Comparison of ENCODE assay signal across 23 cellular contexts in genomic region chr2:202423139-202423538, GRCh38. TPM values are rescaled to one million over a fixed set of nuclear protein-coding genes. Genes with fewer than 3 reads are reported as not detected.
DNase-seq lines count a peak whose midpoint lies in the region; ATAC-seq and TF ChIP-seq lines count a peak whose summit lies in the region.
"Had no signal": no experiment of that assay in that cellular context is flagged by ENCODE, and none has a peak within 500 bp of the region (broad histone marks: within the 10 kb centered on the region; RNA-seq: fewer than 3 reads in every experiment).

No MANE protein-coding gene starts in this region.

- H3K9me3 ChIP-seq in HUES64 (ENCODE audit: insufficient read depth, low read depth, low read length) (no peaks in the 10 kb centered on the region), uterus (no peaks in the 10 kb centered on the region)
- H3K9me3 ChIP-seq: A549, Caco-2, SJSA1 had no signal

- intact Hi-C loops in uterus (cut with DNase I; ENCODE audit: low total_unique reads), result no loop called here

- no peak for ATAC-seq in HG03571 (IDR thresholded peaks at IDR 0.05; ENCODE audit: unreplicated experiment)
- ATAC-seq in GM18873 (IDR thresholded peaks at IDR 0.05; ENCODE audit: low FRiP score, unreplicated experiment), result no peak
- no peak for ATAC-seq in HG03135 (IDR thresholded peaks at IDR 0.05; ENCODE audit: unreplicated experiment)
- ATAC-seq: A549; CD8-positive, alpha-beta T cell; HCT116; Right ventricle myocardium inferior had no signal

- H3K27me3 ChIP-seq in HUES64 (ENCODE audit: insufficient read depth, low read length) (no peaks in the 10 kb centered on the region), uterus (no peaks in the 10 kb centered on the region)
- H3K27me3 ChIP-seq: SJSA1 had no signal

- no peak overlapping the region for H3K9ac ChIP-seq in HUES64 (ENCODE audit: low read depth, low read length)

- H3K36me3 ChIP-seq in HUES64 (ENCODE audit: insufficient read depth, low read length), result no peaks in the 10 kb centered on the region
- H3K36me3 ChIP-seq in uterus, result no peaks in the 10 kb centered on the region
- H3K36me3 ChIP-seq: SJSA1 had no signal

- DNase-seq in fibroblast of pulmonary artery (ENCODE audit: low read depth) (peak; percentile 40), midbrain (lab: John Stamatoyannopoulos, UW) (peak; percentile 43), uterus (peak; percentile 28 to 43)
- DNase-seq: AML-193; Caco-2; CD8-positive, alpha-beta T cell; GOT3; KBM-7; NCI-H1048; NCI-H1417; NCI-H1694; NCI-H2029 treated with DMSO at 0.1 percent for 48 hours; NCI-H2227 treated with DMSO at 0.1 percent for 48 hours; NCI-H526 treated with DMSO at 0.1 percent for 48 hours; PC-9 had no signal

- TF ChIP-seq POLR2A in uterus (IDR thresholded peaks at IDR 0.05), result no peak

- H3K4me1 ChIP-seq in HUES64 (ENCODE audit: insufficient read depth, low read length) (peaks cover 26% of the 10 kb centered on the region), uterus (peaks cover 0 to 6% of the 10 kb centered on the region in 2 donors)
- H3K4me1 ChIP-seq: A549, SJSA1 had no signal

- H3K4me3 ChIP-seq in HUES64 (ENCODE audit: low read length), result no peak overlapping the region
- H3K4me3 ChIP-seq in fibroblast of pulmonary artery (replicated peaks; ENCODE audit: low read depth, low read length), result no peak overlapping the region
- no peak overlapping the region for H3K4me3 ChIP-seq in uterus
- H3K4me3 ChIP-seq: A549, PC-9, SJSA1 had no signal

- 0 out of 2 replicates have a peak overlapping the region, but pooled peaks have one; percentile 25 for H3K27ac ChIP-seq in HUES64 (ENCODE audit: low read depth, low read length)
- no peak overlapping the region for H3K27ac ChIP-seq in uterus
- H3K27ac ChIP-seq: A549, PC-9, SJSA1 had no signal

- TF ChIP-seq CTCF in fibroblast of pulmonary artery (IDR thresholded peaks at IDR 0.05; ENCODE audit: low read length, missing control alignments), result no peak
- no peak for TF ChIP-seq CTCF in uterus (IDR thresholded peaks at IDR 0.05)

- 95% methylated on average over 2 of the region's 2 CpGs for WGBS in HUES64

RNA-seq across cellular contexts. Expression of gene BMPR2, which starts 47.0 kb away (rescaled TPM):
- 8.5 TPM for polyA plus RNA-seq in HUES64 (2013, experiment 1 of 2)
- polyA plus RNA-seq in HUES64 (2013, experiment 2 of 2), result 9.4 TPM
- total RNA-seq in uterus, result 100 to 1,000 TPM in 1 of 4 donors, 10 to 100 TPM in 3; 38.7 to 101 (median 62.3) TPM
